In genomic region chr3:184822654-184823053, GRCh38 we compare ENCODE assay signal across 18 cellular contexts. TPM values are rescaled to one million over a fixed set of nuclear protein-coding genes. Genes with fewer than 3 reads are reported as not detected.
DNase-seq lines count a peak whose midpoint lies in the region; ATAC-seq, FAIRE-seq and TF ChIP-seq lines count a peak whose summit lies in the region.
"Had no signal": no experiment of that assay in that cellular context is flagged by ENCODE, and none has a peak within 500 bp of the region (broad histone marks: within the 10 kb centered on the region; RNA-seq: fewer than 3 reads in every experiment).

No MANE protein-coding gene starts in this region.

- TF ChIP-seq CTCF in astrocyte (IDR thresholded peaks at IDR 0.05; ENCODE audit: insufficient read depth, low read depth, low read length) (no peak), heart left ventricle (IDR thresholded peaks at IDR 0.05) (no peak), psoas muscle (IDR thresholded peaks at IDR 0.05) (no peak)

- no peaks in the 10 kb centered on the region for H3K27me3 Mint-ChIP-seq in astrocyte (ENCODE audit: low read depth, unreplicated experiment)
- H3K27me3 Mint-ChIP-seq: CD4-positive, alpha-beta memory T cell had no signal

- H3K9me3 ChIP-seq in astrocyte (ENCODE audit: insufficient read depth, low read depth, low read length): no peaks in the 10 kb centered on the region
- no peaks in the 10 kb centered on the region for H3K9me3 ChIP-seq in heart left ventricle
- no peaks in the 10 kb centered on the region for H3K9me3 ChIP-seq in psoas muscle

- H3K4me1 Mint-ChIP-seq in astrocyte (ENCODE audit: low read depth, unreplicated experiment): no peaks in the 10 kb centered on the region

- H3K4me1 ChIP-seq in astrocyte (ENCODE audit: insufficient read depth, low read length) (no peaks in the 10 kb centered on the region), heart left ventricle (peaks cover 0 to 74% (median 21%) of the 10 kb centered on the region in 12 donors), psoas muscle (peaks cover 50% of the 10 kb centered on the region)

- no peak overlapping the region for H3K4me2 ChIP-seq in astrocyte (ENCODE audit: low read length)

- no peaks in the 10 kb centered on the region for H3K36me3 ChIP-seq in astrocyte (ENCODE audit: insufficient read depth, low read length)
- H3K36me3 ChIP-seq in heart left ventricle: peaks cover 0 to 26% (median 15%) of the 10 kb centered on the region in 9 donors
- peaks cover 3 to 29% of the 10 kb centered on the region in 2 donors for H3K36me3 ChIP-seq in psoas muscle (ENCODE audit: insufficient read depth in 1 of 2, low read depth in 1 of 2)

- no peak overlapping the region for H3K4me3 ChIP-seq in astrocyte (ENCODE audit: insufficient read depth, low read depth, low read length)
- H3K4me3 ChIP-seq in heart left ventricle: no peak overlapping the region
- H3K4me3 ChIP-seq in psoas muscle: no peak overlapping the region

- H3K27ac ChIP-seq in astrocyte (ENCODE audit: low read depth, low read length) (no peak overlapping the region), heart left ventricle (peak overlapping the region in 11 of 12 donors; percentile 10 to 85 (median 70)), psoas muscle (peak overlapping the region; percentile 97)

- no peaks in the 10 kb centered on the region for H4K20me1 ChIP-seq in astrocyte (ENCODE audit: insufficient read depth, low read length)

- DNase-seq in EH (ENCODE audit: low read depth) (peak; percentile 60), astrocyte (ENCODE audit: low read depth) (no peak), heart left ventricle (no peak), psoas muscle (no peak), NCI-H2107 (lab: John Stamatoyannopoulos, UW) (no peak), NCI-H2081 treated with DMSO at 0.1 percent for 48 hours (lab: John Stamatoyannopoulos, UW) (no peak), iPS-NIHi7 (ENCODE audit: extremely low spot score) (no peak)
- no peak for DNase-seq in activated effector memory CD4-positive, alpha-beta T cell treated with anti-CD3 and anti-CD28 coated beads, Interleukin-2, amount 50 U/mL, for 16 hours
- DNase-seq: ACHN; CD4-positive, alpha-beta memory T cell; DMS79; NCI-H1048; NCI-H226; NCI-H524 treated with DMSO at 0.1 percent for 48 hours had no signal

- H3K27ac Mint-ChIP-seq in astrocyte (ENCODE audit: unreplicated experiment): no peak overlapping the region

- intact Hi-C loops in heart left ventricle (cut with DNase I): no loop called here
- intact Hi-C loops in psoas muscle (cut with DNase I): no loop called here

- H2AFZ ChIP-seq in astrocyte (ENCODE audit: low read depth, low read length): no peak overlapping the region

- 25 to 50% (median 40%) methylated on average over 1 of the region's 1 CpG for WGBS in heart left ventricle, 4 donors
- WGBS in psoas muscle, 3 donors: 18 to 22% (median 19%) methylated on average over 1 of the region's 1 CpG

- no peaks in the 10 kb centered on the region for H3K9me3 Mint-ChIP-seq in astrocyte (ENCODE audit: unreplicated experiment)
- H3K9me3 Mint-ChIP-seq: CD4-positive, alpha-beta memory T cell had no signal

- FAIRE-seq in astrocyte (lab: Jason Lieb, UNC): peak; percentile 45
- FAIRE-seq: D721Med, GM12891, GM18507, H1 had no signal

- ATAC-seq in heart left ventricle (peak; percentile 61 to 85 (median 82)), psoas muscle (peak; percentile 74 to 81 (median 77))

- H3K27me3 ChIP-seq in astrocyte (ENCODE audit: insufficient read depth, low read length): no peaks in the 10 kb centered on the region
- H3K27me3 ChIP-seq in heart left ventricle: no peaks in the 10 kb centered on the region
- H3K27me3 ChIP-seq in psoas muscle (ENCODE audit: insufficient read depth in 3 of 3, low read length in 2 of 3): no peaks in the 10 kb centered on the region

- no peak overlapping the region for H3K4me3 Mint-ChIP-seq in astrocyte (ENCODE audit: unreplicated experiment)
- H3K4me3 Mint-ChIP-seq: CD4-positive, alpha-beta memory T cell had no signal

- TF ChIP-seq POLR2A in heart left ventricle (IDR thresholded peaks at IDR 0.05): no peak

- H3K79me2 ChIP-seq in astrocyte (ENCODE audit: insufficient read depth, low read length): no peaks in the 10 kb centered on the region

- H3K36me3 Mint-ChIP-seq in astrocyte (ENCODE audit: low read depth, unreplicated experiment): peaks cover 5% of the 10 kb centered on the region

- H3K9ac ChIP-seq in astrocyte (ENCODE audit: low read length): no peak overlapping the region

RNA-seq across cellular contexts. Expression of gene VPS8, which starts 10.7 kb away (rescaled TPM):
- total RNA-seq in astrocyte: 37.6 and 40.7 TPM in 2 replicates
- 100 to 1,000 TPM in 2 of 9 donors, 10 to 100 TPM in 7; 46.0 to 122 (median 75.3) TPM for total RNA-seq in heart left ventricle
- 10 to 100 TPM; 15.7 TPM for polyA plus RNA-seq in heart left ventricle
- 10 to 100 TPM; 30.8 to 52.6 (median 50.6) TPM for total RNA-seq in psoas muscle
- polyA plus RNA-seq in psoas muscle: 10 to 100 TPM; 11.4 to 28.9 (median 13.1) TPM
